Comparison of ENCODE assay signal across 8 cellular contexts in genomic region chr19:42092350-42092749, GRCh38. TPM values are rescaled to one million over a fixed set of nuclear protein-coding genes. Genes with fewer than 3 reads are reported as not detected.
A peak's percentile ranks its signal among the peaks of the same experiment; 100 is the strongest.
DNase-seq lines count a peak whose midpoint lies in the region; ATAC-seq, FAIRE-seq and TF ChIP-seq lines count a peak whose summit lies in the region.

No MANE protein-coding gene starts in this region.

- no peak overlapping the region for H3K4me2 ChIP-seq in keratinocyte (ENCODE audit: control insufficient read depth, extremely low read depth, insufficient read depth, low read depth, low read length)

- intact Hi-C loops in vagina (cut with DNase I): no loop called here

- H3K79me2 ChIP-seq in keratinocyte (ENCODE audit: control insufficient read depth, insufficient read depth, low read length): no peaks in the 10 kb centered on the region

- H3K9me1 ChIP-seq in keratinocyte (ENCODE audit: control insufficient read depth, extremely low read depth, insufficient read depth, low read length): no peaks in the 10 kb centered on the region

- H3K27ac ChIP-seq in AG04450 (ENCODE audit: low read depth, low read length) (no peak overlapping the region), keratinocyte (ENCODE audit: control insufficient read depth, insufficient read depth, low read length) (no peak overlapping the region), vagina (no peak overlapping the region)

- H2AFZ ChIP-seq in keratinocyte (ENCODE audit: control insufficient read depth, low read length): no peak overlapping the region

- TF ChIP-seq POLR2A in vagina (IDR thresholded peaks at IDR 0.05): no peak

- ATAC-seq in HG02588 (IDR thresholded peaks at IDR 0.05; ENCODE audit: unreplicated experiment) (no peak), HG02973 (IDR thresholded peaks at IDR 0.05; ENCODE audit: unreplicated experiment) (no peak)

- H3K9ac ChIP-seq in keratinocyte (ENCODE audit: control insufficient read depth, extremely low read depth, insufficient read depth, low read length): no peak overlapping the region

- no peak overlapping the region for H3K4me3 ChIP-seq in AG04450 (ENCODE audit: low read depth, low read length)
- no peak overlapping the region for H3K4me3 ChIP-seq in keratinocyte (ENCODE audit: control insufficient read depth in 2 of 3, extremely low read depth in 1 of 3, insufficient read depth in 2 of 3, low read depth in 1 of 3, low read length in 3 of 3)
- no peak overlapping the region for H3K4me3 ChIP-seq in vagina

- DNase-seq in AG04450 (ENCODE audit: low read depth, low spot score) (no peak), GM20000 (ENCODE audit: low spot score) (peak; percentile 57), NCI-H82 treated with DMSO at 0.1 percent for 48 hours (lab: John Stamatoyannopoulos, UW; ENCODE audit: unreplicated experiment) (peak; percentile 45), keratinocyte (ENCODE audit: low read depth, low spot score) (no peak), vagina (ENCODE audit: extremely low spot score in 2 of 2) (no peak)
- DNase-seq in activated effector memory CD4-positive, alpha-beta T cell treated with anti-CD3 and anti-CD28 coated beads, Interleukin-2, amount 50 U/mL, for 16 hours: peak; percentile 77

- H3K9me3 ChIP-seq in AG04450 (ENCODE audit: control insufficient read depth, insufficient read depth, low read length) (no peaks in the 10 kb centered on the region; the same call in 1 of the 2 replicates), keratinocyte (ENCODE audit: control insufficient read depth, low read depth, low read length) (no peaks in the 10 kb centered on the region), vagina (no peaks in the 10 kb centered on the region)

- no peak for FAIRE-seq in keratinocyte (lab: Jason Lieb, UNC)

- dilution Hi-C loops in keratinocyte (cut with MboI; ENCODE audit: extremely low pct_ligation_motif_present, low sequenced_read_pairs): no loop called here

- H3K27me3 ChIP-seq in AG04450 (ENCODE audit: control insufficient read depth, insufficient read depth, low read length) (no peaks in the 10 kb centered on the region), keratinocyte (ENCODE audit: control insufficient read depth, extremely low read depth, insufficient read depth, low read length) (no peaks in the 10 kb centered on the region), vagina (no peaks in the 10 kb centered on the region)

- peak; percentile 57 for TF ChIP-seq CTCF in AG04450 (IDR thresholded peaks at IDR 0.05; ENCODE audit: low read depth, low read length)
- peak; percentile 52 for TF ChIP-seq CTCF in GM20000 (IDR thresholded peaks at IDR 0.05; ENCODE audit: extremely low read depth, missing control alignments)
- TF ChIP-seq CTCF in keratinocyte (optimal IDR thresholded peaks at IDR 0.05 in 1 of 3, IDR thresholded peaks at IDR 0.05 in 1 of 3, conservative IDR thresholded peaks at IDR 0.05 in 1 of 3; ENCODE audit: extremely low read depth in 1 of 3, insufficient read depth in 2 of 3, low read length in 3 of 3): peak; percentile 72 to 86 (median 77)
- TF ChIP-seq CTCF in vagina (IDR thresholded peaks at IDR 0.05): peak in 1 of 3 experiments; percentile 14

- CTCF ChIA-PET in AG04450 (lab: Charles Lee): interaction anchor here (1.1 to 1.2 kb wide), 2 partner anchors 10 to 14 kb away, joined by 3 to 8 read pairs; no protein-coding TSS in a partner anchor

- POLR2A ChIA-PET in AG04450 (lab: Yijun Ruan, JAX): interaction anchor here (1.0 kb wide), 1 partner anchor 16 kb away, joined by 3 read pairs; the partner anchor contains the start of gene ZNF574

- no peaks in the 10 kb centered on the region for H4K20me1 ChIP-seq in keratinocyte (ENCODE audit: control insufficient read depth, extremely low read depth, insufficient read depth, low read length)

- H3K4me1 ChIP-seq in keratinocyte (ENCODE audit: control insufficient read depth, extremely low read depth, insufficient read depth, low read length) (peaks cover 11% of the 10 kb centered on the region), vagina (peaks cover 14% of the 10 kb centered on the region)

- H3K36me3 ChIP-seq in keratinocyte (ENCODE audit: control insufficient read depth in 2 of 2, extremely low read depth in 1 of 2, insufficient read depth in 2 of 2, low read length in 2 of 2): no peaks in the 10 kb centered on the region
- H3K36me3 ChIP-seq in vagina: no peaks in the 10 kb centered on the region

RNA-seq across cellular contexts. Expression of gene ZNF574, which starts 16.4 kb away (rescaled TPM):
- polyA plus RNA-seq in AG04450 (2011; rRNA removed): 5.5 and 9.0 TPM in 2 replicates
- polyA minus RNA-seq in AG04450 (2011; rRNA and poly(A)+ RNA removed): 16.7 and 26.3 TPM in 2 replicates
- 6.8 to 14.7 TPM (median 13.1 TPM) in 3 replicates for polyA plus RNA-seq in keratinocyte
- polyA plus RNA-seq in keratinocyte (2011; ENCODE audit: low read depth): 3.3 TPM
- polyA plus RNA-seq in keratinocyte (2011; cell fraction: cytosol; rRNA removed): 6.3 and 11.4 TPM in 2 replicates
- polyA plus RNA-seq in keratinocyte (2011; cell fraction: nucleus; rRNA removed): 12.9 and 21.1 TPM in 2 replicates
- polyA plus RNA-seq in keratinocyte (2012; ENCODE audit: low replicate concordance): 10.4 and 16.0 TPM in 2 replicates
- 22.3 to 69.2 TPM (median 36.5 TPM) in 3 replicates for polyA minus RNA-seq in keratinocyte
- 48.3 TPM for polyA minus RNA-seq in keratinocyte (2011; cell fraction: cytosol; rRNA and poly(A)+ RNA removed)
- polyA minus RNA-seq in keratinocyte (2011; cell fraction: nucleus; rRNA and poly(A)+ RNA removed): 34.5 and 36.4 TPM in 2 replicates
- total RNA-seq in vagina: 26.5 TPM

RNA-seq across cellular contexts. Expression of gene GRIK5, which starts 22.3 kb away (rescaled TPM):
- polyA plus RNA-seq in AG04450 (2011; rRNA removed) (0.04 and 0.05 TPM in 2 replicates), keratinocyte (0.06 to 0.44 TPM (median 0.17 TPM) in 3 replicates)
- polyA minus RNA-seq in AG04450 (2011; rRNA and poly(A)+ RNA removed): 0.23 TPM in 1 of 2 replicates, not detected in the other
- polyA plus RNA-seq in keratinocyte (2011; ENCODE audit: low read depth): not detected
- 0.02 and 0.19 TPM in 2 replicates for polyA plus RNA-seq in keratinocyte (2011; cell fraction: cytosol; rRNA removed)
- polyA plus RNA-seq in keratinocyte (2011; cell fraction: nucleus; rRNA removed): 0.64 and 0.84 TPM in 2 replicates
- 0.06 and 0.55 TPM in 2 replicates for polyA plus RNA-seq in keratinocyte (2012; ENCODE audit: low replicate concordance)
- 0.03 to 0.10 TPM in 2 of 3 replicates, not detected in the other for polyA minus RNA-seq in keratinocyte
- not detected for polyA minus RNA-seq in keratinocyte (2011; cell fraction: cytosol; rRNA and poly(A)+ RNA removed)
- polyA minus RNA-seq in keratinocyte (2011; cell fraction: nucleus; rRNA and poly(A)+ RNA removed): 0.23 and 0.32 TPM in 2 replicates
- total RNA-seq in vagina: 2.5 TPM

RNA-seq across cellular contexts. Expression of gene POU2F2, which starts 39.9 kb away (rescaled TPM):
- polyA plus RNA-seq in AG04450 (2011; rRNA removed) (1.9 and 2.6 TPM in 2 replicates), keratinocyte (7.0 to 9.6 TPM (median 7.1 TPM) in 3 replicates)
- 1.2 and 2.6 TPM in 2 replicates for polyA minus RNA-seq in AG04450 (2011; rRNA and poly(A)+ RNA removed)
- polyA plus RNA-seq in keratinocyte (2011; ENCODE audit: low read depth): 1.2 TPM
- polyA plus RNA-seq in keratinocyte (2011; cell fraction: cytosol; rRNA removed): 4.2 and 6.7 TPM in 2 replicates
- 22.1 and 33.4 TPM in 2 replicates for polyA plus RNA-seq in keratinocyte (2011; cell fraction: nucleus; rRNA removed)
- polyA plus RNA-seq in keratinocyte (2012; ENCODE audit: low replicate concordance): 3.1 and 15.9 TPM in 2 replicates
- 3.4 to 4.3 TPM (median 3.4 TPM) in 3 replicates for polyA minus RNA-seq in keratinocyte
- 4.2 TPM for polyA minus RNA-seq in keratinocyte (2011; cell fraction: cytosol; rRNA and poly(A)+ RNA removed)
- 8.4 and 10.5 TPM in 2 replicates for polyA minus RNA-seq in keratinocyte (2011; cell fraction: nucleus; rRNA and poly(A)+ RNA removed)
- 0.74 TPM for total RNA-seq in vagina

Comparison
In these comparisons a context has a peak if more than half of its experiments do, and no peak if none do; other contexts are left out.
1. DNase-seq: peak in GM20000 (single experiment), NCI-H82 treated with DMSO at 0.1 percent for 48 hours (single experiment) and activated effector memory CD4-positive, alpha-beta T cell treated with anti-CD3 and anti-CD28 coated beads, Interleukin-2, amount 50 U/mL, for 16 hours (single experiment); none in AG04450 (single experiment), keratinocyte (single experiment) and vagina (0 of 2).